In the genomic region with DNA sequence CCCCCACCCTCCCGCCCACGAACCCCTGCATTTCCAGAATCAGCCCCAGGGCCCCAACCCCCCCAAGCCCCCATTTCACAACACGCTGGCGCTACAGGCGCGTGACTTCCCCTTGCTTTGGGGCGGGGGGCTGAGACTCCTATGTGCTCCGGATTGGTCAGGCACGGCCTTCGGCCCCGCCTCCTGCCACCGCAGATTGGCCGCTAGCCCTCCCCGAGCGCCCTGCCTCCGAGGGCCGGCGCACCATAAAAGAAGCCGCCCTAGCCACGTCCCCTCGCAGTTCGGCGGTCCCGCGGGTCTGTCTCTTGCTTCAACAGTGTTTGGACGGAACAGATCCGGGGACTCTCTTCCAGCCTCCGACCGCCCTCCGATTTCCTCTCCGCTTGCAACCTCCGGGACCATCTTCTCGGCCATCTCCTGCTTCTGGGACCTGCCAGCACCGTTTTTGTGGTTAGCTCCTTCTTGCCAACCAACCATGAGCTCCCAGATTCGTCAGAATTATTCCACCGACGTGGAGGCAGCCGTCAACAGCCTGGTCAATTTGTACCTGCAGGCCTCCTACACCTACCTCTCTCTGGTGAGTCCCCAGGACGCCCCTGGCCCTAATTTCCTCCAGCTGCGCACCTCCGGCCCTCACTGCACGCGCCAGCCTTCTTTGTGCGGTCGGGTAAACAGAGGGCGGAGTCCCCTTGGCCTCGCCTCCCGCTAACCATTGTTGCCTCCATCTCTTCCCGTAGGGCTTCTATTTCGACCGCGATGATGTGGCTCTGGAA, we compare ENCODE assay signal across 8 cellular contexts. TPM values are rescaled to one million over a fixed set of nuclear protein-coding genes. Genes with fewer than 3 reads are reported as not detected.
DNase-seq lines count a peak whose midpoint lies in the region; ATAC-seq and TF ChIP-seq lines count a peak whose summit lies in the region.

Gene FTL (plus strand): TSS at position 277 of the 773 bp plus-strand sequence. CDS start 199 bp downstream, at position 476.

- DNase-seq in NCI-H1436 treated with DMSO at 0.1 percent for 48 hours (lab: John Stamatoyannopoulos, UW) (peak; percentile 94), T-helper 1 cell (peak; percentile 71 to 96 (median 77)), cardiac muscle cell (ENCODE audit: low read depth in 1 of 2, low spot score in 1 of 2) (peak; percentile 94 to 98), pons (ENCODE audit: low spot score) (peak; percentile 97), transverse colon (peak; percentile 98)

- no peaks in the 10 kb centered on the region for H3K27me3 ChIP-seq in cardiac muscle cell
- no peaks in the 10 kb centered on the region for H3K27me3 ChIP-seq in transverse colon

- intact Hi-C loops in transverse colon (cut with DNase I; ENCODE audit: low total_unique reads) = loop anchor here (10.0 kb wide), 2 partner anchors 60 to 90 kb away; partner anchors contain the start of genes NUCB1 and PPP1R15A

- H3K36me3 ChIP-seq in cardiac muscle cell = peaks cover 28% of the 10 kb centered on the region
- H3K36me3 ChIP-seq in transverse colon = peaks cover 0 to 12% (median 3%) of the 10 kb centered on the region in 4 donors

- WGBS in adipose tissue, 3 donors = 0 to 1% (median 0%) methylated on average over 50 to 52 of the region's 52 CpGs
- WGBS in transverse colon (ENCODE audit: low coverage in 1 of 2), 2 donors = 0 to 1% methylated on average over 5 to 39 of the region's 52 CpGs

- H3K4me1 ChIP-seq in cardiac muscle cell (ENCODE audit: low read depth) (peaks cover 17% of the 10 kb centered on the region), transverse colon (peaks cover 34 to 67% (median 61%) of the 10 kb centered on the region in 4 donors)

- no peak for TF ChIP-seq EP300 in transverse colon (IDR thresholded peaks at IDR 0.05; ENCODE audit: low read depth)

- H3K4me3 ChIP-seq in GM12875 (ENCODE audit: low read depth, low read length) = peak within 1 kb of the TSS; percentile 68
- H3K4me3 ChIP-seq in cardiac muscle cell = peak within 1 kb of the TSS; percentile 62
- H3K4me3 ChIP-seq in transverse colon = peak within 1 kb of the TSS; percentile 81 to 99 (median 86)

- in situ Hi-C loops in transverse colon (cut with MboI; ENCODE audit: low pct_ligation_motif_present in 1 of 4, low pct_unique_long_range_greater_than_20kb in 1 of 4, low sequenced_read_pairs in 3 of 4) = loop anchor here in 1 of 4 donors (25.0 kb wide), 1 partner anchor 103 kb away; the partner anchor contains the start of genes PLEKHA4 and PPP1R15A

- H3K27ac ChIP-seq in adipose tissue (ENCODE audit: low read depth, low read length) = peak within 1 kb of the TSS; percentile 51
- peak within 1 kb of the TSS; percentile 82 for H3K27ac ChIP-seq in cardiac muscle cell
- H3K27ac ChIP-seq in transverse colon = peak within 1 kb of the TSS; percentile 94 to 97 (median 96)

- peak; percentile 69 for ATAC-seq in HG02798 (IDR thresholded peaks at IDR 0.05; ENCODE audit: poor library complexity, unreplicated experiment)

- TF ChIP-seq POLR2A in transverse colon (IDR thresholded peaks at IDR 0.05) = peak; percentile 100

- TF ChIP-seq CTCF in GM12875 (IDR thresholded peaks at IDR 0.05; ENCODE audit: borderline replicate concordance, insufficient read depth, low read depth, low read length) (no peak), cardiac muscle cell (IDR thresholded peaks at IDR 0.05; ENCODE audit: low read depth, low read length) (no peak), transverse colon (IDR thresholded peaks at IDR 0.05) (no peak)

- H3K9me3 ChIP-seq in cardiac muscle cell (ENCODE audit: low read depth) = no peaks in the 10 kb centered on the region
- no peaks in the 10 kb centered on the region for H3K9me3 ChIP-seq in transverse colon

RNA-seq across cellular contexts. Expression of gene FTL, which starts in this region (rescaled TPM):
- polyA plus RNA-seq in adipose tissue (over 10,000 TPM in 1 of 3 donors, 1,000 to 10,000 TPM in 2; 1,172 to 18,296 (median 6,752) TPM), cardiac muscle cell (1,227 and 1,335 TPM in 2 replicates)
- total RNA-seq in cardiac muscle cell (760 and 891 TPM in 2 replicates), transverse colon (1,000 to 10,000 TPM; 3,057 to 3,935 (median 3,837) TPM)

Comparison
In these comparisons a context has a peak if more than half of its experiments do, and no peak if none do; other contexts are left out.
1. Peak in every context shown above with its lines: DNase-seq, ATAC-seq, H3K4me3 ChIP-seq and H3K27ac ChIP-seq.